1 cellular context compared by ENCODE assay signal in genomic region chr14:68790656-68791077, GRCh38.
TF ChIP-seq lines count a peak whose summit lies in the region.

No MANE protein-coding gene starts in this region.

TF ChIP-seq in GM23338, 12 proteins besides CTCF, POLR2A, EP300 and RAD21:
- TF ChIP-seq ZNF462 (CRISPR knock-in tag; IDR thresholded peaks at IDR 0.05) (no peak), REST (IDR thresholded peaks at IDR 0.05; ENCODE audit: unreplicated experiment) (no peak), CREB1 (CRISPR knock-in tag; IDR thresholded peaks at IDR 0.05; ENCODE audit: low read depth) (no peak), POLR2AphosphoS5 (IDR thresholded peaks at IDR 0.05; ENCODE audit: low read depth) (no peak), EZH2phosphoT487 (IDR thresholded peaks at IDR 0.05; ENCODE audit: unreplicated experiment) (no peak), NANOG (IDR thresholded peaks at IDR 0.05; ENCODE audit: borderline replicate concordance) (no peak), JUNB (IDR thresholded peaks at IDR 0.05; ENCODE audit: unreplicated experiment) (no peak), ZNF114 (CRISPR knock-in tag; IDR thresholded peaks at IDR 0.05) (no peak), ZNF331 (CRISPR knock-in tag; IDR thresholded peaks at IDR 0.05; ENCODE audit: low read depth) (no peak), EZH2 (IDR thresholded peaks at IDR 0.05; ENCODE audit: low read depth, unreplicated experiment) (no peak), STAT1 (IDR thresholded peaks at IDR 0.05; ENCODE audit: unreplicated experiment) (no peak)
- TF ChIP-seq, protein P1, sequence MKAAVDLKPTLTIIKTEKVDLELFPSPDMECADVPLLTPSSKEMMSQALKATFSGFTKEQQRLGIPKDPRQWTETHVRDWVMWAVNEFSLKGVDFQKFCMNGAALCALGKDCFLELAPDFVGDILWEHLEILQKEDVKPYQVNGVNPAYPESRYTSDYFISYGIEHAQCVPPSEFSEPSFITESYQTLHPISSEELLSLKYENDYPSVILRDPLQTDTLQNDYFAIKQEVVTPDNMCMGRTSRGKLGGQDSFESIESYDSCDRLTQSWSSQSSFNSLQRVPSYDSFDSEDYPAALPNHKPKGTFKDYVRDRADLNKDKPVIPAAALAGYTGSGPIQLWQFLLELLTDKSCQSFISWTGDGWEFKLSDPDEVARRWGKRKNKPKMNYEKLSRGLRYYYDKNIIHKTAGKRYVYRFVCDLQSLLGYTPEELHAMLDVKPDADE (IDR thresholded peaks at IDR 0.05), result no peak
TF ChIP-seq in GM23338: peak in this region for 0.
